ENCODE assay signal across 8 cellular contexts in genomic region chr13:48411281-48412099, GRCh38. TPM values are rescaled to one million over a fixed set of nuclear protein-coding genes. Genes with fewer than 3 reads are reported as not detected.
A peak's percentile ranks its signal among the peaks of the same experiment; 100 is the strongest.
DNase-seq lines count a peak whose midpoint lies in the region; ATAC-seq and TF ChIP-seq lines count a peak whose summit lies in the region.

No MANE protein-coding gene starts in this region.

- no TSS peak for BruUV-seq in A673 (replicated peaks; lab: Mats Ljungman, UMichigan)
- no TSS peak for BruUV-seq in PC-3 (replicated peaks; lab: Mats Ljungman, UMichigan)

- H3K9me3 ChIP-seq in A673 (ENCODE audit: low read depth, low read length, poor library complexity, severe bottlenecking), result no peaks in the 10 kb centered on the region
- no peaks in the 10 kb centered on the region for H3K9me3 ChIP-seq in PC-3 (ENCODE audit: low read length)
- no peaks in the 10 kb centered on the region for H3K9me3 ChIP-seq in colonic mucosa
- no peaks in the 10 kb centered on the region for H3K9me3 ChIP-seq in mesodermal cell (ENCODE audit: control insufficient read depth, low read length)

- H3K79me2 ChIP-seq in PC-3 (ENCODE audit: low read length), result peaks cover 36% of the 10 kb centered on the region

- ATAC-seq in PC-3 (peak; percentile 41), GM18519 (IDR thresholded peaks at IDR 0.05; ENCODE audit: low FRiP score, unreplicated experiment) (no peak), HG03432 (IDR thresholded peaks at IDR 0.05; ENCODE audit: unreplicated experiment) (no peak)

- intact Hi-C loops in A673 (cut with micrococcal nuclease; ENCODE audit: unreplicated experiment) (no loop called here), PC-3 (cut with micrococcal nuclease) (loop anchor here (2.0 to 5.0 kb wide), 3 partner anchors 37 to 151 kb away; partner anchors contain the start of gene RCBTB2), colonic mucosa (cut with DNase I) (loop anchor here (5.0 kb wide), 1 partner anchor 121 kb away; the partner anchor contains the start of gene RCBTB2)

- no peaks in the 10 kb centered on the region for H3K9me2 ChIP-seq in PC-3 (replicated peaks; ENCODE audit: low read length)

- no peaks in the 10 kb centered on the region for H4K20me1 ChIP-seq in PC-3 (ENCODE audit: low read length)

- H3K9ac ChIP-seq in PC-3 (ENCODE audit: low read length) (peak overlapping the region; percentile 75), colonic mucosa (ENCODE audit: low read depth in 2 of 2, low read length in 2 of 2) (peak overlapping the region; percentile 38 to 75)

- peak overlapping the region; percentile 88 for H3K4me2 ChIP-seq in PC-3 (ENCODE audit: low read length)

- peaks cover 7% of the 10 kb centered on the region for H3F3A ChIP-seq in PC-3 (ENCODE audit: low read length, unreplicated experiment)

- CTCF ChIA-PET in A673 (lab: Charles Lee) (no interaction called here), PC-3 (lab: Charles Lee) (no interaction called here)

- peak overlapping the region; percentile 45; the same call in 1 of the 2 replicates for H2AFZ ChIP-seq in PC-3 (ENCODE audit: low read length)

- peaks cover 13% of the 10 kb centered on the region for H3K4me1 ChIP-seq in A673 (ENCODE audit: insufficient read depth, low read length, poor library complexity, severe bottlenecking)
- H3K4me1 ChIP-seq in PC-3 (ENCODE audit: insufficient read depth, low read length), result peaks cover 26% of the 10 kb centered on the region
- H3K4me1 ChIP-seq in colonic mucosa, result no peaks in the 10 kb centered on the region
- H3K4me1 ChIP-seq in mesodermal cell (ENCODE audit: control insufficient read depth, insufficient read depth, low read length, poor library complexity, severe bottlenecking), result no peaks in the 10 kb centered on the region

- TF ChIP-seq CTCF in A673 (conservative IDR thresholded peaks at IDR 0.05; ENCODE audit: low read depth, low read length) (no peak), PC-3 (conservative IDR thresholded peaks at IDR 0.05; ENCODE audit: low read depth, low read length) (no peak), colonic mucosa (IDR thresholded peaks at IDR 0.05) (no peak)

- H3K27ac ChIP-seq in A673 (ENCODE audit: low read depth, low read length, poor library complexity, severe bottlenecking) (peak overlapping the region; percentile 84), PC-3 (ENCODE audit: low read length) (0 out of 2 replicates have a peak overlapping the region, but pooled peaks have one; percentile 72), colonic mucosa (peak overlapping the region; percentile 70), mesodermal cell (ENCODE audit: low read depth, low read length, severe bottlenecking) (peak overlapping the region; percentile 89)

- POLR2A ChIA-PET in A673 (lab: Charles Lee; ENCODE audit: low non-redundant PET), result no interaction called here
- POLR2A ChIA-PET in PC-3 (lab: Charles Lee; ENCODE audit: unreplicated experiment), result no interaction called here

- peaks cover 3% of the 10 kb centered on the region for H3K36me3 ChIP-seq in A673 (ENCODE audit: insufficient read depth, low read length, poor library complexity, severe bottlenecking)
- no peaks in the 10 kb centered on the region for H3K36me3 ChIP-seq in PC-3 (ENCODE audit: low read depth, low read length)
- H3K36me3 ChIP-seq in colonic mucosa, result no peaks in the 10 kb centered on the region
- H3K36me3 ChIP-seq in mesodermal cell (ENCODE audit: control insufficient read depth, insufficient read depth, low read length), result peaks cover 5% of the 10 kb centered on the region

- H3K4me3 ChIP-seq in A673 (ENCODE audit: low read depth, low read length, poor library complexity, severe bottlenecking) (peak overlapping the region; percentile 55), PC-3 (ENCODE audit: low read length) (peak overlapping the region; percentile 73), colonic mucosa (peak overlapping the region; percentile 42), mesodermal cell (ENCODE audit: extremely low read depth, insufficient read depth, low read length, poor library complexity, severe bottlenecking) (peak overlapping the region; percentile 50)

- DNase-seq in A673 (ENCODE audit: low spot score), result peak; percentile 34
- DNase-seq in PC-3, result peak; percentile 32
- peak; percentile 33 for DNase-seq in colonic mucosa
- no peak for DNase-seq in NCI-H187 (lab: John Stamatoyannopoulos, UW)
- DNase-seq in inferior parietal cortex (ENCODE audit: extremely low spot score), result no peak

- 8% methylated on average over 4 of the region's 7 CpGs; no CpG with 5 or more reads in 1 of the 2 experiments for WGBS in mesodermal cell (ENCODE audit: insufficient coverage in 2 of 2), 2 experiments

- H3K27me3 ChIP-seq in A673 (replicated peaks; ENCODE audit: insufficient read depth, low read depth, low read length, poor library complexity), result no peaks in the 10 kb centered on the region
- no peaks in the 10 kb centered on the region for H3K27me3 ChIP-seq in PC-3 (ENCODE audit: low read length)
- H3K27me3 ChIP-seq in colonic mucosa, result no peaks in the 10 kb centered on the region

RNA-seq across cellular contexts. Expression of gene LPAR6, which starts 1.4 kb away (rescaled TPM):
- total RNA-seq in A673 (2021) (4.0 and 6.7 TPM in 2 replicates), PC-3 (2014; rRNA removed) (3.6 TPM in 2 replicates), colonic mucosa (10 to 100 TPM in 1 of 2 donors, 1 to 10 TPM in 1; 4.9 to 17.8 TPM)
- 33.2 TPM for polyA plus RNA-seq in mesodermal cell (2013, experiment 1 of 2)
- polyA plus RNA-seq in mesodermal cell (2013, experiment 2 of 2), result 38.1 TPM

Comparison
In these comparisons a context has a peak if more than half of its experiments do, and no peak if none do; other contexts are left out.
1. DNase-seq: peak in A673 (single experiment), PC-3 (single experiment) and colonic mucosa (single experiment); none in NCI-H187 (0 of 2) and inferior parietal cortex (single experiment).
2. Peak in every context shown above with its lines, with median percentiles within 50 percentile points of each other: H3K27ac ChIP-seq and H3K4me3 ChIP-seq.